ENCODE assay signal across 1 cellular context in the genomic region with DNA sequence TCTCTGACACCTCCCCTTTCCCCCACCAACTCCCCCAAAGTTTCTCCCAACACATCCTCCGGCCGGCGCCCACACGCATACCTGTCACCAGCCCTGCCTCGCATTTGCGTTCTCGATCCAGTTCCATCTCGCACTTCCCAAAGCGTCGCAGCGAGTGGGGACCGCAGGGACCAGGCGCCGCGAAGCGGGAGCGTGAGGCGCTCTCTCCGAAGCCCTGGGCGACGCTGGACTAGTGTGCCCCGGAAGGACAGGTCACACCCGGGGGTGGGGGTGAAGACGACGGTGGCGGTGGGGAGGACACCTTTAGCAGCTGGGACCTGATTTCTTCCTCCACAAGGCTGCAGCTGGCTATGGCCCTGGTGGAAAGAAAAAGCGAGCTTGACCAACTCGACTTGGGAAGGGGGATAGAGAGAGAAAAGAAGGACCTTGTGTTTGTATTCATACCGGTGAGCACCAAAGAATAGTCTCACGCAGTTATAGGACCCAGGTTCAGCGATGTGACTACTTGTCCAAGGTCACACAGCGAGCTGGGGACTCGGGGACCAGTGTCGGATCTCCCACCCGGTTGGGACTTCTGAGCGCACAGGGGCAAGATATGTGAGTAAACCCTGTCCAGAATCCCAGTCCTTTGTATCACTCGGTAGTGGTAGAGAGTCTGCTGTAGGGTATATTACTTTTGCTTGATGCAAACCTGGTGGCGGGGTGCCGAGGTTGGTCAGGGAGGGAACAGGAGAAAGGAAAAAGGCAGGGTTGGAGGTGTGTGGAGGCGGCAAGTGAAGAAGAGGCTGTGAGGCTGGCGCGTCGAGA.
TF ChIP-seq lines count a peak whose summit lies in the region.

No MANE protein-coding gene starts in this region.

TF ChIP-seq in SK-N-SH, 30 proteins besides CTCF, POLR2A, EP300 and RAD21 (continued from another document):
- TF ChIP-seq REST (IDR thresholded peaks at IDR 0.05; ENCODE audit: low read depth, low read length) = no peak
- TF ChIP-seq RCOR1 (IDR thresholded peaks at IDR 0.05; ENCODE audit: low read length) = no peak
- TF ChIP-seq, protein P1, sequence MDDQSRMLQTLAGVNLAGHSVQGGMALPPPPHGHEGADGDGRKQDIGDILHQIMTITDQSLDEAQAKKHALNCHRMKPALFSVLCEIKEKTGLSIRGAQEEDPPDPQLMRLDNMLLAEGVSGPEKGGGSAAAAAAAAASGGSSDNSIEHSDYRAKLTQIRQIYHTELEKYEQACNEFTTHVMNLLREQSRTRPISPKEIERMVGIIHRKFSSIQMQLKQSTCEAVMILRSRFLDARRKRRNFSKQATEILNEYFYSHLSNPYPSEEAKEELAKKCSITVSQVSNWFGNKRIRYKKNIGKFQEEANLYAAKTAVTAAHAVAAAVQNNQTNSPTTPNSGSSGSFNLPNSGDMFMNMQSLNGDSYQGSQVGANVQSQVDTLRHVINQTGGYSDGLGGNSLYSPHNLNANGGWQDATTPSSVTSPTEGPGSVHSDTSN (IDR thresholded peaks at IDR 0.05) = no peak
- no peak for TF ChIP-seq EZH2phosphoT487 (IDR thresholded peaks at IDR 0.05; ENCODE audit: borderline replicate concordance, low read depth)
